ENCODE assay signal across 22 cellular contexts in genomic region chr2:43848174-43848573, GRCh38. TPM values are rescaled to one million over a fixed set of nuclear protein-coding genes. Genes with fewer than 3 reads are reported as not detected.
DNase-seq lines count a peak whose midpoint lies in the region; ATAC-seq, FAIRE-seq and TF ChIP-seq lines count a peak whose summit lies in the region.
"Had no signal": no experiment of that assay in that cellular context is flagged by ENCODE, and none has a peak within 500 bp of the region (broad histone marks: within the 10 kb centered on the region; RNA-seq: fewer than 3 reads in every experiment).

No MANE protein-coding gene starts in this region.

- H3K4me2 ChIP-seq in PC-9, result peak overlapping the region; percentile 7
- H3K4me2 ChIP-seq: GM23338 had no signal

- H3K27ac Mint-ChIP-seq in progenitor cell of endocrine pancreas, result no peak overlapping the region
- H3K27ac Mint-ChIP-seq: GM23338, nephron had no signal

- BruUV-seq in PC-9 (replicated peaks; lab: Mats Ljungman, UMichigan), result no TSS peak

- no peak overlapping the region for H3K4me3 ChIP-seq in H7 (ENCODE audit: insufficient read depth, low read depth, low read length)
- H3K4me3 ChIP-seq in PC-9, result no peak overlapping the region
- no peak overlapping the region for H3K4me3 ChIP-seq in psoas muscle
- H3K4me3 ChIP-seq in pancreas, result no peak overlapping the region
- H3K4me3 ChIP-seq: GM23338, right atrium auricular region, SJCRH30, upper lobe of right lung had no signal

- H3K36me3 ChIP-seq in H7 (replicated peaks; ENCODE audit: control insufficient read depth, insufficient read depth, low read length), result no peaks in the 10 kb centered on the region
- no peaks in the 10 kb centered on the region for H3K36me3 ChIP-seq in PC-9 (ENCODE audit: low read depth)
- H3K36me3 ChIP-seq in psoas muscle (ENCODE audit: insufficient read depth in 1 of 2, low read depth in 1 of 2), result no peaks in the 10 kb centered on the region
- H3K36me3 ChIP-seq in pancreas, result no peaks in the 10 kb centered on the region
- H3K36me3 ChIP-seq: right atrium auricular region, SJCRH30, upper lobe of right lung had no signal

- no peaks in the 10 kb centered on the region for H4K20me1 ChIP-seq in PC-9 (ENCODE audit: insufficient read depth)

- H3K9me3 Mint-ChIP-seq in progenitor cell of endocrine pancreas (ENCODE audit: low read depth), result no peaks in the 10 kb centered on the region
- H3K9me3 Mint-ChIP-seq: activated naive CD4-positive, alpha-beta T cell treated with anti-CD3 and anti-CD28 coated beads, Interleukin-2, amount 50 U/mL, for 24 hours; GM23338; nephron had no signal

- H3K27ac ChIP-seq in PC-9 (no peak overlapping the region), psoas muscle (no peak overlapping the region), pancreas (no peak overlapping the region)
- H3K27ac ChIP-seq: C4-2B, right atrium auricular region, SJCRH30, upper lobe of right lung had no signal

- H3K9me2 ChIP-seq in PC-9 (ENCODE audit: insufficient read depth), result no peaks in the 10 kb centered on the region

- peak overlapping the region; percentile 21; the same call in 1 of the 2 replicates for H2AFZ ChIP-seq in PC-9
- H2AFZ ChIP-seq: GM23338 had no signal

- intact Hi-C loops in PC-9 (cut with micrococcal nuclease; ENCODE audit: unreplicated experiment), result no loop called here
- intact Hi-C loops in psoas muscle (cut with DNase I), result no loop called here
- intact Hi-C loops in pancreas (cut with DNase I), result no loop called here

- DNase-seq in DMS53 treated with DMSO at 0.1 percent for 48 hours (lab: John Stamatoyannopoulos, UW; ENCODE audit: unreplicated experiment), result peak; percentile 54
- peak; percentile 8 for DNase-seq in H7
- peak in 1 of 2 experiments; percentile 84 for DNase-seq in PC-9
- peak; percentile 8 for DNase-seq in iPS-NIHi7 (ENCODE audit: extremely low spot score)
- no peak for DNase-seq in psoas muscle
- DNase-seq in pancreas, result no peak
- no peak for DNase-seq in progenitor cell of endocrine pancreas (ENCODE audit: low spot score, unreplicated experiment)
- DNase-seq: EL; left ventricle myocardium superior; NCI-H2029 treated with DMSO at 0.1 percent for 48 hours; NCI-H82; SJCRH30; stimulated activated CD4-positive, alpha-beta T cell treated with anti-CD3 and anti-CD28 coated beads, Interleukin-1b, Interleukin-23, amount 100 ng/mL, for 48 hours; upper lobe of right lung had no signal

- no peaks in the 10 kb centered on the region for H3K36me3 Mint-ChIP-seq in progenitor cell of endocrine pancreas (ENCODE audit: insufficient read depth)
- H3K36me3 Mint-ChIP-seq: activated naive CD4-positive, alpha-beta T cell treated with anti-CD3 and anti-CD28 coated beads, Interleukin-2, amount 50 U/mL, for 24 hours had no signal

- H3K4me3 Mint-ChIP-seq in progenitor cell of endocrine pancreas (ENCODE audit: low read depth), result no peak overlapping the region
- H3K4me3 Mint-ChIP-seq: activated naive CD4-positive, alpha-beta T cell treated with anti-CD3 and anti-CD28 coated beads, Interleukin-2, amount 50 U/mL, for 24 hours; GM23338; nephron had no signal

- TF ChIP-seq CTCF in PC-9 (conservative IDR thresholded peaks at IDR 0.05) (no peak), psoas muscle (IDR thresholded peaks at IDR 0.05) (no peak), pancreas (IDR thresholded peaks at IDR 0.05) (no peak), progenitor cell of endocrine pancreas (IDR thresholded peaks at IDR 0.05; ENCODE audit: unreplicated experiment) (no peak)

- POLR2A ChIA-PET in PC-9 (lab: Charles Lee; ENCODE audit: unreplicated experiment), result interaction anchor here (0.6 kb wide), 1 partner anchor 837 kb away, joined by 3 read pairs; no protein-coding TSS in a partner anchor

- peaks cover 3% of the 10 kb centered on the region for H3K27me3 Mint-ChIP-seq in progenitor cell of endocrine pancreas

- H3K27me3 ChIP-seq in H7 (ENCODE audit: control insufficient read depth, insufficient read depth, low read length), result no peaks in the 10 kb centered on the region
- peaks cover 28% of the 10 kb centered on the region; the same call in 1 of the 2 replicates for H3K27me3 ChIP-seq in PC-9 (ENCODE audit: insufficient read depth, low read depth)
- peaks cover 0 to 5% (median 2%) of the 10 kb centered on the region in 3 donors for H3K27me3 ChIP-seq in psoas muscle (ENCODE audit: insufficient read depth in 3 of 3, low read length in 2 of 3)
- no peaks in the 10 kb centered on the region for H3K27me3 ChIP-seq in pancreas
- H3K27me3 ChIP-seq: right atrium auricular region, SJCRH30, upper lobe of right lung had no signal

- 63 to 81% (median 78%) methylated on average over 1 of the region's 1 CpG for WGBS in psoas muscle, 3 donors
- 78 to 81% methylated on average over 1 of the region's 1 CpG for WGBS in pancreas, 2 donors

- H3K79me2 ChIP-seq in PC-9 (ENCODE audit: low read depth), result no peaks in the 10 kb centered on the region

- H3K4me1 Mint-ChIP-seq in progenitor cell of endocrine pancreas (ENCODE audit: low read depth), result peaks cover 8% of the 10 kb centered on the region
- H3K4me1 Mint-ChIP-seq: activated naive CD4-positive, alpha-beta T cell treated with anti-CD3 and anti-CD28 coated beads, Interleukin-2, amount 50 U/mL, for 24 hours; GM23338 had no signal

- FAIRE-seq in pancreas (lab: Jason Lieb, UNC), result no peak

- CTCF ChIA-PET in PC-9 (lab: Charles Lee), result no interaction called here

- H3K4me1 ChIP-seq in PC-9 (replicated peaks; ENCODE audit: insufficient read depth) (peaks cover 5% of the 10 kb centered on the region; the same call in 1 of the 2 replicates), psoas muscle (no peaks in the 10 kb centered on the region), pancreas (no peaks in the 10 kb centered on the region)
- H3K4me1 ChIP-seq: right atrium auricular region, upper lobe of right lung had no signal

- no peaks in the 10 kb centered on the region for H3K9me3 ChIP-seq in PC-9 (ENCODE audit: insufficient read depth, low read depth)
- no peaks in the 10 kb centered on the region for H3K9me3 ChIP-seq in psoas muscle
- H3K9me3 ChIP-seq in pancreas, result no peaks in the 10 kb centered on the region
- H3K9me3 ChIP-seq: right atrium auricular region, SJCRH30, upper lobe of right lung had no signal

- no peaks in the 10 kb centered on the region for H3F3A ChIP-seq in PC-9 (ENCODE audit: insufficient read depth, low read depth)

- ATAC-seq in psoas muscle (no peak), GM19463 (IDR thresholded peaks at IDR 0.05; ENCODE audit: unreplicated experiment) (no peak), pancreas (no peak)
- ATAC-seq: GM23338, left ventricle myocardium superior, upper lobe of right lung had no signal

RNA-seq across cellular contexts. Expression of gene ABCG8, which starts 9.4 kb away (rescaled TPM):
- not detected in 2 replicates for total RNA-seq in H7 (2014; rRNA removed; shearing (Covaris generic))
- total RNA-seq in PC-9 (2021) (not detected in 2 replicates), psoas muscle (not detected), pancreas (under 1 TPM in 2 of 6 donors, not detected in 4; 0.03 to 0.06 TPM), progenitor cell of endocrine pancreas (not detected in 2 replicates)
- polyA plus RNA-seq in psoas muscle (under 1 TPM in 1 of 3 donors, not detected in 2; 0.05 TPM), pancreas (not detected)
- total RNA-seq: cardiac septum, left ventricle myocardium superior, LHCN-M2, right atrium auricular region, upper lobe of right lung had no signal

RNA-seq across cellular contexts. Expression of gene ABCG5, which starts 9.5 kb away (rescaled TPM):
- total RNA-seq in H7 (2014; rRNA removed; shearing (Covaris generic)), result not detected in 2 replicates
- not detected in 2 replicates for total RNA-seq in PC-9 (2021)
- not detected for total RNA-seq in psoas muscle
- polyA plus RNA-seq in psoas muscle, result under 1 TPM in 2 of 3 donors, not detected in 1; 0.01 to 0.08 TPM
- under 1 TPM in 1 of 6 donors, not detected in 5; 0.06 TPM for total RNA-seq in pancreas
- not detected for polyA plus RNA-seq in pancreas
- not detected in 2 replicates for total RNA-seq in progenitor cell of endocrine pancreas
- total RNA-seq: cardiac septum, GM23338, left ventricle myocardium superior, LHCN-M2, right atrium auricular region, SJCRH30, upper lobe of right lung had no signal

Comparison
In these comparisons a context has a peak if more than half of its experiments do, and no peak if none do; other contexts are left out.
1. DNase-seq: peak in DMS53 treated with DMSO at 0.1 percent for 48 hours (single experiment), H7 (single experiment) and iPS-NIHi7 (single experiment); none in psoas muscle (0 of 2), pancreas (0 of 6) and progenitor cell of endocrine pancreas (single experiment).